ENCODE assay signal across 20 cellular contexts in the genomic region with DNA sequence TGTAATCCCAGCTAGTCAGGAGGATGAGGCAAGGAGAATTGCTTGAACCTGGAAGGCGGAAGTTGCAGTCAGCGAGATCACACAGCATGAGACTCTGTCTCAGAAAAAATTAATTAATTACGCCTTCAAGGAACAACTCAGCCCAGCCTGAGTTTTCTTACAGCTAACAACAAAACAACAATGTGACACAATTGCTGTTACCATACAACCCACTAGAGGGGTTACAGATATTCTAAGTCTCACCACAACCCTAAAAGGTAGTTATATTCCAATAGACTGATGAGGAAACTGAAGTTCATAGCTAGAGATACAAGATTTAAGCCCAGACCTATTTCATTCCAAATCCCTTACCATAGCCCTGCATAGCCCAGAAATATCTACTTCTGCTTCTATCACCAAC. TPM values are rescaled to one million over a fixed set of nuclear protein-coding genes. Genes with fewer than 3 reads are reported as not detected.
A peak's percentile ranks its signal among the peaks of the same experiment; 100 is the strongest.
DNase-seq lines count a peak whose midpoint lies in the region; ATAC-seq and TF ChIP-seq lines count a peak whose summit lies in the region.
"Had no signal": no experiment of that assay in that cellular context is flagged by ENCODE, and none has a peak within 500 bp of the region (broad histone marks: within the 10 kb centered on the region; RNA-seq: fewer than 3 reads in every experiment).

No MANE protein-coding gene starts in this region.

- no peak overlapping the region for H3K9ac ChIP-seq in SK-N-SH

- no peak for TF ChIP-seq RAD21 in SK-N-SH (IDR thresholded peaks at IDR 0.05; ENCODE audit: low read length)

- H3K79me2 ChIP-seq in SK-N-SH (ENCODE audit: insufficient read depth), result peaks cover 20% of the 10 kb centered on the region

- no peak for TF ChIP-seq CTCF in natural killer cell (IDR thresholded peaks at IDR 0.05)
- peak; percentile 29 for TF ChIP-seq CTCF in chondrocyte (IDR thresholded peaks at IDR 0.05)
- TF ChIP-seq CTCF in SK-N-SH (IDR thresholded peaks at IDR 0.05), result no peak

- H3K27me3 Mint-ChIP-seq in natural killer cell (ENCODE audit: low read depth in 2 of 2) (no peaks in the 10 kb centered on the region), chondrocyte (ENCODE audit: low read depth) (no peaks in the 10 kb centered on the region)
- H3K27me3 Mint-ChIP-seq in natural killer cell treated with Interleukin-12 subunit alpha and Interleukin-12 subunit beta and Interleukin-15 and Interleukin-18, amount 100 ng/mL, for 72 hours, result no peaks in the 10 kb centered on the region
- H3K27me3 Mint-ChIP-seq: stimulated activated naive B cell treated with anti-CD40 and anti-IgM and Interleukin-4, amounts not matched to agents 10 μg/mL and 1 μg/mL and 100 μg/mL, for 72 hours had no signal

- H3K4me2 ChIP-seq in SK-N-SH, result no peak overlapping the region

- H3K36me3 Mint-ChIP-seq in natural killer cell, result no peaks in the 10 kb centered on the region
- no peaks in the 10 kb centered on the region for H3K36me3 Mint-ChIP-seq in natural killer cell treated with Interleukin-12 subunit alpha and Interleukin-12 subunit beta and Interleukin-15 and Interleukin-18, amount 100 ng/mL, for 72 hours
- no peaks in the 10 kb centered on the region for H3K36me3 Mint-ChIP-seq in chondrocyte (ENCODE audit: low read depth)

- H3K9me3 ChIP-seq in SK-N-SH, result no peaks in the 10 kb centered on the region
- H3K9me3 ChIP-seq: left lung, spleen had no signal

- H3K36me3 ChIP-seq in SK-N-SH (replicated peaks in 1 of 2; ENCODE audit: control insufficient read depth in 1 of 2, insufficient read depth in 2 of 2, low read length in 1 of 2), result no peaks in the 10 kb centered on the region
- H3K36me3 ChIP-seq: left lung, spleen had no signal

- peaks cover under 1% of the 10 kb centered on the region for H3F3A ChIP-seq in SK-N-SH (replicated peaks; ENCODE audit: insufficient read depth)

- peaks cover 4 to 9% of the 10 kb centered on the region in 2 experiments; a peak in 2 of 4 replicates for H3K4me1 ChIP-seq in SK-N-SH (ENCODE audit: control insufficient read depth in 1 of 2, insufficient read depth in 2 of 2, low read depth in 1 of 2, low read length in 1 of 2)

- POLR2A ChIA-PET in SK-N-SH (lab: Yijun Ruan, JAX), result no interaction called here

- no peak overlapping the region for H2AFZ ChIP-seq in SK-N-SH (ENCODE audit: low read depth)

- intact Hi-C loops in natural killer cell (cut with micrococcal nuclease), result loop anchor here (10.0 kb wide), 1 partner anchor 355 kb away; no protein-coding TSS in a partner anchor

- no peaks in the 10 kb centered on the region for H3K27me3 ChIP-seq in SK-N-SH (ENCODE audit: insufficient read depth)
- H3K27me3 ChIP-seq: left lung, spleen had no signal

- H4K20me1 ChIP-seq in SK-N-SH (ENCODE audit: insufficient read depth), result no peaks in the 10 kb centered on the region

- H3K27ac Mint-ChIP-seq in natural killer cell, result peak overlapping the region; percentile 92 to 99
- no peak overlapping the region for H3K27ac Mint-ChIP-seq in natural killer cell treated with Interleukin-12 subunit alpha and Interleukin-12 subunit beta and Interleukin-15 and Interleukin-18, amount 100 ng/mL, for 72 hours
- no peak overlapping the region for H3K27ac Mint-ChIP-seq in chondrocyte (ENCODE audit: unreplicated experiment)
- H3K27ac Mint-ChIP-seq: stimulated activated naive B cell treated with anti-CD40 and anti-IgM and Interleukin-4, amounts not matched to agents 10 μg/mL and 1 μg/mL and 100 μg/mL, for 72 hours had no signal

- H3K4me1 Mint-ChIP-seq in natural killer cell (peaks cover 23 to 33% of the 10 kb centered on the region in 2 donors), chondrocyte (ENCODE audit: low read depth) (peaks cover 17% of the 10 kb centered on the region)
- peaks cover 27 to 53% of the 10 kb centered on the region in 2 donors for H3K4me1 Mint-ChIP-seq in natural killer cell treated with Interleukin-12 subunit alpha and Interleukin-12 subunit beta and Interleukin-15 and Interleukin-18, amount 100 ng/mL, for 72 hours (ENCODE audit: low read depth in 2 of 2)

- CTCF ChIA-PET in SK-N-SH (lab: Yijun Ruan, JAX), result interaction anchor here (1.3 to 15.3 kb wide), 3 partner anchors 14 to 174 kb away, joined by 5 to 265 read pairs (median 7); no protein-coding TSS in a partner anchor

- no peak overlapping the region for H3K4me3 ChIP-seq in SK-N-SH (ENCODE audit: low read depth in 2 of 2, low read length in 1 of 2)
- H3K4me3 ChIP-seq: left lung, SK-N-MC, spleen had no signal

- no peak overlapping the region for H3K27ac ChIP-seq in SK-N-SH (ENCODE audit: low read depth in 2 of 2, low read length in 1 of 2)
- H3K27ac ChIP-seq: left lung, SK-N-MC had no signal

- H3K9me3 Mint-ChIP-seq in natural killer cell (no peaks in the 10 kb centered on the region), chondrocyte (ENCODE audit: low read depth) (no peaks in the 10 kb centered on the region)
- no peaks in the 10 kb centered on the region for H3K9me3 Mint-ChIP-seq in natural killer cell treated with Interleukin-12 subunit alpha and Interleukin-12 subunit beta and Interleukin-15 and Interleukin-18, amount 100 ng/mL, for 72 hours
- H3K9me3 Mint-ChIP-seq: stimulated activated naive B cell treated with anti-CD40 and anti-IgM and Interleukin-4, amounts not matched to agents 10 μg/mL and 1 μg/mL and 100 μg/mL, for 72 hours had no signal

- TF ChIP-seq EP300 in SK-N-SH (IDR thresholded peaks at IDR 0.05; ENCODE audit: borderline replicate concordance in 1 of 2, low read depth in 1 of 2, low read length in 1 of 2), result no peak

- ATAC-seq in natural killer cell (no peak), GM21786 (IDR thresholded peaks at IDR 0.05; ENCODE audit: unreplicated experiment) (no peak)
- ATAC-seq in natural killer cell treated with Interleukin-12 subunit alpha and Interleukin-12 subunit beta and Interleukin-15 and Interleukin-18, amount 100 ng/mL, for 72 hours, result no peak
- ATAC-seq: left lung; PC-3; stimulated activated naive B cell treated with anti-CD40 and anti-IgM and Interleukin-4, amounts not matched to agents 10 μg/mL and 1 μg/mL and 100 μg/mL, for 72 hours had no signal

- H3K9me2 ChIP-seq in SK-N-SH, result no peaks in the 10 kb centered on the region

- WGBS in SK-N-SH (ENCODE audit: low lambda C conversion rate), result 95% methylated on average over 3 of the region's 3 CpGs

- H3K4me3 Mint-ChIP-seq in natural killer cell (no peak overlapping the region), chondrocyte (ENCODE audit: unreplicated experiment) (no peak overlapping the region)
- no peak overlapping the region for H3K4me3 Mint-ChIP-seq in natural killer cell treated with Interleukin-12 subunit alpha and Interleukin-12 subunit beta and Interleukin-15 and Interleukin-18, amount 100 ng/mL, for 72 hours
- H3K4me3 Mint-ChIP-seq: stimulated activated naive B cell treated with anti-CD40 and anti-IgM and Interleukin-4, amounts not matched to agents 10 μg/mL and 1 μg/mL and 100 μg/mL, for 72 hours had no signal

- DNase-seq in natural killer cell (no peak), RKO (ENCODE audit: low spot score) (peak; percentile 8), chondrocyte (ENCODE audit: low spot score) (no peak), NCI-H510A (lab: John Stamatoyannopoulos, UW) (no peak), SK-N-SH (no peak), HT-29 (ENCODE audit: low spot score) (no peak)
- no peak for DNase-seq in natural killer cell treated with Interleukin-12 subunit alpha and Interleukin-12 subunit beta and Interleukin-15 and Interleukin-18, amount 100 ng/mL, for 72 hours (ENCODE audit: low spot score)
- DNase-seq: central memory CD4-positive, alpha-beta T cell; DMS 273 treated with DMSO at 0.1 percent for 48 hours; foreskin melanocyte; KG1; left lung; NCI-H1694 treated with DMSO at 0.1 percent for 48 hours; NCI-H524 treated with DMSO at 0.1 percent for 48 hours; PC-3; posterior cingulate gyrus; spleen; stimulated activated naive B cell treated with anti-CD40 and anti-IgM and Interleukin-4, amounts not matched to agents 10 μg/mL and 1 μg/mL and 100 μg/mL, for 72 hours had no signal

TF ChIP-seq in SK-N-SH, 30 proteins besides CTCF, POLR2A, EP300 and RAD21:
- TF ChIP-seq MEF2A (IDR thresholded peaks at IDR 0.05; ENCODE audit: borderline replicate concordance, low read depth) (no peak), TAF1 (IDR thresholded peaks at IDR 0.05; ENCODE audit: borderline replicate concordance, low read depth, low read length) (no peak), RFX5 (IDR thresholded peaks at IDR 0.05; ENCODE audit: low read length) (no peak), GABPA (IDR thresholded peaks at IDR 0.05; ENCODE audit: low read depth) (no peak)
- TF ChIP-seq, protein P1, sequence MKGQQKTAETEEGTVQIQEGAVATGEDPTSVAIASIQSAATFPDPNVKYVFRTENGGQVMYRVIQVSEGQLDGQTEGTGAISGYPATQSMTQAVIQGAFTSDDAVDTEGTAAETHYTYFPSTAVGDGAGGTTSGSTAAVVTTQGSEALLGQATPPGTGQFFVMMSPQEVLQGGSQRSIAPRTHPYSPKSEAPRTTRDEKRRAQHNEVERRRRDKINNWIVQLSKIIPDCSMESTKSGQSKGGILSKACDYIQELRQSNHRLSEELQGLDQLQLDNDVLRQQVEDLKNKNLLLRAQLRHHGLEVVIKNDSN (IDR thresholded peaks at IDR 0.05; ENCODE audit: borderline replicate concordance, low read depth), result no peak

RNA-seq across cellular contexts. Expression of gene LRRC8C, which starts 2.9 kb away (rescaled TPM):
- total RNA-seq in natural killer cell (10 to 100 TPM in 2 of 3 donors, 1 to 10 TPM in 1; 7.6 to 19.1 (median 15.1) TPM), chondrocyte (2.3 to 2.6 TPM (median 2.3 TPM) in 3 replicates)
- 10 to 100 TPM; 15.8 to 25.4 TPM for total RNA-seq in natural killer cell treated with Interleukin-12 subunit alpha and Interleukin-12 subunit beta and Interleukin-15 and Interleukin-18, amount 100 ng/mL, for 72 hours
- polyA plus RNA-seq in SK-N-SH (2012; rRNA removed), result 4.2 and 5.2 TPM in 2 replicates
- polyA plus RNA-seq in SK-N-SH (2012; cell fraction: cytosol; rRNA removed), result 6.5 and 6.6 TPM in 2 replicates
- 2.2 and 3.0 TPM in 2 replicates for polyA plus RNA-seq in SK-N-SH (2012; cell fraction: nucleus; rRNA removed)
- 2.9 TPM in 2 replicates for total RNA-seq in HT-29 (2014; rRNA removed; shearing (Covaris generic))

Comparison
In these comparisons a context has a peak if more than half of its experiments do, and no peak if none do; other contexts are left out.
1. H3K27ac Mint-ChIP-seq: peak in natural killer cell (2 of 2); none in natural killer cell treated with Interleukin-12 subunit alpha and Interleukin-12 subunit beta and Interleukin-15 and Interleukin-18, amount 100 ng/mL, for 72 hours (0 of 2) and chondrocyte (single experiment).